In the genomic region with DNA sequence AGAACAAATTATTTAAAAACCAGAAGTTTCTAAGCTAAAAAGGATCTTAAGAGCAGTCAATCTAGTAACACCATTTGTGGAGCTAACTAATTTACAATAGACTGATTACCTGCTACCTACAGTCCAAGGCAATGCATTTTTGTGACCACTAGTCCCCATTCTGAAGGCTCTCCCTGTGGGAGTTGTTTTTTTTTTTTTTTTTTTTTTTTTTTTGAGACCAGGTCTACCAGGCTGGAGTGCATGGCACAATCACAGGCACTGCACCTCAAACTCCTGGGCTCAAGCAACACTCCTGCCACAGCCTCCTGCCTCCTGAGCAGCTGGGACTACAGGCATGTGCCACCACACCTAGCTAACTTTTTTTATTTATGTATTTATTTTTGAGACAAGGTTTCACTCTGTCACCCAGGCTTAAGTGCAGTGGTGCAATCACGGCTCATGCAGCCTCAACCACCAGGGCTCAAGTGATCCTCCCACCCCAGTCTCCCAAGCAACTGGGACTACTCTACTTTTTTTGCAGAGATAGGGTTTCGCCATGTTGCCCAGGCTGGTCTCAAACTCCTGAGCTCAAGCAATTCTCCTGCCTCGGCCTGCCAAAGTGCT, we compare ENCODE assay signal across 2 cellular contexts.
TF ChIP-seq lines count a peak whose summit lies in the region.

No MANE protein-coding gene starts in this region.

TF ChIP-seq in H1, 55 proteins besides CTCF, POLR2A, EP300 and RAD21:
- no peak for TF ChIP-seq BACH1 (IDR thresholded peaks at IDR 0.05; ENCODE audit: low read length)
TF ChIP-seq in H1: peak in this region for 0.

TF ChIP-seq in GM12891, 5 proteins besides CTCF, POLR2A, EP300 and RAD21:
- TF ChIP-seq PAX5 (IDR thresholded peaks at IDR 0.05; ENCODE audit: insufficient read depth, low read length, severe bottlenecking) (no peak), POLR2AphosphoS5 (IDR thresholded peaks at IDR 0.05; ENCODE audit: low read depth, low read length) (no peak), POU2F2 (IDR thresholded peaks at IDR 0.05; ENCODE audit: low read depth, low read length) (no peak), SPI1 (IDR thresholded peaks at IDR 0.05; ENCODE audit: low read depth, low read length) (no peak), TAF1 (IDR thresholded peaks at IDR 0.05; ENCODE audit: low read depth, low read length) (no peak)
